In the genomic region with DNA sequence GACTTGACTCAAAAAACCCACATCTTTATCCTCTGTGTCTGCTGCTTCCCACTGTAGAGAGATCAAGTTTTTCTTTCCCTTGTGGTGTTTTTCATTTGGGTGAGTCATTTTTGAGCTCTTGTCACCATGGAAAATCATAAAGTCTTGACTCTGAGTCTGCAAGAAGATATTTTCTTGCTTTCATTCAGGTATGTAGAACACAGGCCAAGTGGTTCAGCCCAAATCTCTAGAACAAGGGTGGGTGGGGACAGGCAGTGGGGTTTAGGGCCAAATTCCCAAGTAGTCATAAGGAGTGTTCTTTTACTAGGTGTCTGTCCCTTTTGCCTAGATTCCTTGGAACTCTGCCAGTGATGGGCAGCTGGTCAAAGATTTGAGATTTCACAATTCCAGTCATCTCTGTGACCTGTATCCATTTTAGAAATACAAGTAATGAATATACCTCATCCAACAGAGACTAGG, we compare ENCODE assay signal across 10 cellular contexts. TPM values are rescaled to one million over a fixed set of nuclear protein-coding genes. Genes with fewer than 3 reads are reported as not detected.
A peak's percentile ranks its signal among the peaks of the same experiment; 100 is the strongest.
DNase-seq lines count a peak whose midpoint lies in the region; ATAC-seq and TF ChIP-seq lines count a peak whose summit lies in the region.
"Had no signal": no experiment of that assay in that cellular context is flagged by ENCODE, and none has a peak within 500 bp of the region (broad histone marks: within the 10 kb centered on the region; RNA-seq: fewer than 3 reads in every experiment).

No MANE protein-coding gene starts in this region.

- H3K4me1 ChIP-seq in sigmoid colon (peaks cover 0 to 8% (median 0%) of the 10 kb centered on the region in 4 donors), mucosa of descending colon (ENCODE audit: low read depth) (no peaks in the 10 kb centered on the region)

- no peaks in the 10 kb centered on the region for H3K36me3 ChIP-seq in sigmoid colon
- no peaks in the 10 kb centered on the region for H3K36me3 ChIP-seq in mucosa of descending colon (ENCODE audit: low read depth)

- peak overlapping the region in 1 of 4 donors; percentile 68 for H3K27ac ChIP-seq in sigmoid colon

- peak; percentile 86 for DNase-seq in EL
- DNase-seq in SHP77 treated with DMSO at 0.1 percent for 48 hours (lab: John Stamatoyannopoulos, UW), result peak; percentile 46
- DNase-seq in fibroblast of pulmonary artery (ENCODE audit: low read depth), result peak; percentile 88
- peak; percentile 88 for DNase-seq in sigmoid colon
- DNase-seq in mucosa of descending colon, result no peak
- DNase-seq in putamen (ENCODE audit: low spot score), result no peak
- no peak for DNase-seq in D341Med (ENCODE audit: low spot score)
- DNase-seq: activated naive CD4-positive, alpha-beta T cell treated with Interleukin-2 at 50 U/mL for 16 hours; stimulated activated CD4-positive, alpha-beta T cell treated with anti-CD3 and anti-CD28 coated beads, Interleukin-1b, Interleukin-23, amount 100 ng/mL, for 48 hours had no signal

- no peaks in the 10 kb centered on the region for H3K27me3 ChIP-seq in sigmoid colon

- no peak for ATAC-seq in mucosa of descending colon
- no peak for ATAC-seq in GM18873 (IDR thresholded peaks at IDR 0.05; ENCODE audit: low FRiP score, unreplicated experiment)

- TF ChIP-seq CTCF in fibroblast of pulmonary artery (IDR thresholded peaks at IDR 0.05; ENCODE audit: low read length, missing control alignments) (no peak), sigmoid colon (IDR thresholded peaks at IDR 0.05) (no peak), mucosa of descending colon (IDR thresholded peaks at IDR 0.05) (no peak)

- no peaks in the 10 kb centered on the region for H3K9me3 ChIP-seq in sigmoid colon
- H3K9me3 ChIP-seq in mucosa of descending colon, result no peaks in the 10 kb centered on the region

- intact Hi-C loops in sigmoid colon (cut with DNase I), result no loop called here
- intact Hi-C loops in mucosa of descending colon (cut with DNase I, micrococcal nuclease), result no loop called here

- H3K4me3 ChIP-seq in fibroblast of pulmonary artery (replicated peaks; ENCODE audit: low read depth, low read length), result no peak overlapping the region
- H3K4me3 ChIP-seq in sigmoid colon, result no peak overlapping the region
- H3K4me3 ChIP-seq in mucosa of descending colon, result no peak overlapping the region

- TF ChIP-seq EP300 in sigmoid colon (IDR thresholded peaks at IDR 0.05), result no peak

- no peak for TF ChIP-seq POLR2A in sigmoid colon (IDR thresholded peaks at IDR 0.05)

RNA-seq across cellular contexts. Expression of a gene that starts 21.5 kb away (rescaled TPM):
- total RNA-seq in sigmoid colon (10 to 100 TPM; 23.2 to 48.2 (median 32.0) TPM), mucosa of descending colon (10 to 100 TPM in 1 of 3 donors, 1 to 10 TPM in 2; 2.6 to 11.9 (median 6.7) TPM)
- polyA plus RNA-seq in sigmoid colon, result 1 to 10 TPM; 1.2 to 3.6 (median 3.1) TPM

Comparison
In these comparisons a context has a peak if more than half of its experiments do, and no peak if none do; other contexts are left out.
1. DNase-seq: peak in EL (single experiment), SHP77 treated with DMSO at 0.1 percent for 48 hours (single experiment), fibroblast of pulmonary artery (single experiment) and sigmoid colon (single experiment); none in mucosa of descending colon (0 of 3), putamen (single experiment) and D341Med (single experiment).